Comparison of ENCODE assay signal across 8 cellular contexts in the genomic region with DNA sequence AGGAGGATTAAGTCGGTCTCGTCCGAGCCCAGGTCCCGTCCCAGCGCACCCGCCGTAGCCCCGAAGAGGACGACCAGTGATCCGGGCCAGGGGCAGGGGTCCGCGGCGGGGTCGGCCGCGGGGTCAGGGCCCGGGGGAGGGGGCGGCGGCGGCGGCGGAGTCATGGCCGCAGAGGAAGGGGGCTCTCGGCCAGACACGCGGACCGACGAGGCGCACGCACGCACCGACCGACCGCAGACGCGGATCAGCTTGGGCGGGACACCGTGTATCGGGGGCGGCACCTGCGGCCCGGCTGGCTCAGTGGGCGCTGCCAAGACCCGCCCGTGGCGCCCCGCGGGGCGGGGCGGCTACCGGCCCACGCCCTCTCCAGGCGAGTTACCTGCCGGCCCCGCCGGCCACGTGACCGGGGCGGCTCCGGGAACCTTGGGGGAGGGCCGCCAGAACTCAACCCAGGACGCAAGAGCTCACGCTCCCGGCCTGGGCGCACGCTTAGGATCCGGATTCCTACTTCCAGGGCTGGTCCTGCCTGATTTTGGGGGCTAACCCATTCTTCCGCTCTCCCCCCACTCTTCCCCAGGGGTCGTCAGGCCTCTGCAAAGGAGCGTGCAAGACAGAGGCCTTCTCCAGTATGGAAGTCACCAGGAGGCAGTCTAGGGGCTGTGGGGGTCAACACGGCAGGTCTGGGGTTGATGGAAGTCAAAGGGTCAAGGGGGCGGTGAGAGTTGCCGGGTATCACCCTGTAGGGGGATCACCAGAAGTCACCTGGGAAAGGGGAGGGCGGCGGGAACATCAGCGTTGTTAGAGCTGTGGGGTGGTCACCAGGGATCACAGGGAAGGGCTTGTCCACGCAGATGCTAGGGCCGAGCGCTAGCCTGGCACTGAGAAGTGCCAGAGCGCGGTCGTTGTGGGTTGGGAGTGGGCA. TPM values are rescaled to one million over a fixed set of nuclear protein-coding genes. Genes with fewer than 3 reads are reported as not detected.
DNase-seq lines count a peak whose midpoint lies in the region; ATAC-seq and TF ChIP-seq lines count a peak whose summit lies in the region.

A gene (minus strand): TSS at position 246 of the 922 bp plus-strand sequence. CDS start 82 bp downstream, at position 164.

- peak within 1 kb of the TSS; percentile 72 for H3K27ac ChIP-seq in HUES6 (ENCODE audit: low read depth, low read length)

- H3K36me3 Mint-ChIP-seq in CD14-positive monocyte (peaks cover 6 to 11% of the 10 kb centered on the region in 2 donors), activated B cell treated with CpG ODN at 0.5 μM for 24 hours (ENCODE audit: low read depth) (peaks cover 5% of the 10 kb centered on the region)
- no peaks in the 10 kb centered on the region for H3K36me3 Mint-ChIP-seq in naive thymus-derived CD8-positive, alpha-beta T cell

- H3K4me1 ChIP-seq in HUES6 (ENCODE audit: control insufficient read depth, insufficient read depth, low read length) = peaks cover 17% of the 10 kb centered on the region

- H3K9me3 ChIP-seq in HUES6 (ENCODE audit: control insufficient read depth, insufficient read depth, low read depth, low read length) = no peaks in the 10 kb centered on the region

- CTCF ChIA-PET in activated B cell treated with CpG ODN at 0.5 μM for 24 hours (lab: Charles Lee) = interaction anchor here (0.9 to 2.2 kb wide), 3 partner anchors 8 to 25 kb away, joined by 3 to 8 read pairs (median 3); a partner anchor contains a TSS

- peaks cover 28% of the 10 kb centered on the region; the same call in 1 of the 2 replicates for H3K27me3 ChIP-seq in HUES6 (ENCODE audit: control insufficient read depth, insufficient read depth, low read length)

- no peak for DNase-seq in CD14-positive monocyte (ENCODE audit: low spot score)
- peak; percentile 49 for DNase-seq in activated B cell treated with CpG ODN at 0.5 μM for 24 hours
- peak; percentile 97 for DNase-seq in epithelial cell of esophagus (ENCODE audit: low read depth)
- DNase-seq in naive thymus-derived CD8-positive, alpha-beta T cell = peak in 6 of 10 donors; percentile 44 to 73 (median 55)
- DNase-seq in superior temporal gyrus (ENCODE audit: extremely low spot score) = no peak
- DNase-seq in Kasumi-1 (lab: John Stamatoyannopoulos, UW) = no peak

- H3K27ac Mint-ChIP-seq in CD14-positive monocyte = peak within 1 kb of the TSS in 2 of 7 donors; percentile 14 to 90
- peak within 1 kb of the TSS; percentile 52 for H3K27ac Mint-ChIP-seq in activated B cell treated with CpG ODN at 0.5 μM for 24 hours
- peak within 1 kb of the TSS; percentile 50 to 94 (median 82) for H3K27ac Mint-ChIP-seq in naive thymus-derived CD8-positive, alpha-beta T cell

- ATAC-seq in activated B cell treated with CpG ODN at 0.5 μM for 24 hours (ENCODE audit: low read depth) (peak; percentile 18), GM18867 (IDR thresholded peaks at IDR 0.05; ENCODE audit: unreplicated experiment) (no peak)
- peak; percentile 9 to 27 for ATAC-seq in naive thymus-derived CD8-positive, alpha-beta T cell

- POLR2A ChIA-PET in activated B cell treated with CpG ODN at 0.5 μM for 24 hours (lab: Charles Lee) = interaction anchor here (0.6 to 2.0 kb wide), 9 partner anchors 9 to 952 kb away, joined by 3 to 13 read pairs (median 4); a partner anchor contains a TSS
- POLR2A ChIA-PET in naive thymus-derived CD8-positive, alpha-beta T cell (lab: Charles Lee) = interaction anchor here (0.5 to 2.9 kb wide), 17 partner anchors 9 to 715 kb away, joined by 3 to 17 read pairs (median 4); a partner anchor contains a TSS

- H3K4me3 Mint-ChIP-seq in CD14-positive monocyte (peak within 1 kb of the TSS; percentile 97 to 99), activated B cell treated with CpG ODN at 0.5 μM for 24 hours (peak within 1 kb of the TSS; percentile 93)
- peak within 1 kb of the TSS; percentile 88 to 99 (median 96) for H3K4me3 Mint-ChIP-seq in naive thymus-derived CD8-positive, alpha-beta T cell

- peaks cover 0 to 19% (median 4%) of the 10 kb centered on the region in 7 donors for H3K9me3 Mint-ChIP-seq in CD14-positive monocyte
- H3K9me3 Mint-ChIP-seq in activated B cell treated with CpG ODN at 0.5 μM for 24 hours = no peaks in the 10 kb centered on the region
- H3K9me3 Mint-ChIP-seq in naive thymus-derived CD8-positive, alpha-beta T cell = peaks cover 0 to 2% (median 0%) of the 10 kb centered on the region in 9 donors

- H3K9ac ChIP-seq in HUES6 (ENCODE audit: low read length) = peak within 1 kb of the TSS; percentile 74

- H3K4me1 Mint-ChIP-seq in CD14-positive monocyte (peaks cover 28% of the 10 kb centered on the region), activated B cell treated with CpG ODN at 0.5 μM for 24 hours (peaks cover 33% of the 10 kb centered on the region)
- H3K4me1 Mint-ChIP-seq in naive thymus-derived CD8-positive, alpha-beta T cell = peaks cover 18 to 43% (median 39%) of the 10 kb centered on the region in 4 donors

- peaks cover 22% of the 10 kb centered on the region for H3K36me3 ChIP-seq in HUES6 (ENCODE audit: control insufficient read depth, insufficient read depth, low read length)

- H3K4me3 ChIP-seq in HUES6 (ENCODE audit: low read depth, low read length) (peak within 1 kb of the TSS; percentile 62), epithelial cell of esophagus (ENCODE audit: low read length) (peak within 1 kb of the TSS; percentile 94)

- H3K27me3 Mint-ChIP-seq in CD14-positive monocyte (ENCODE audit: low read depth in 3 of 3) = peaks cover 28 to 42% (median 31%) of the 10 kb centered on the region in 3 donors
- no peaks in the 10 kb centered on the region for H3K27me3 Mint-ChIP-seq in activated B cell treated with CpG ODN at 0.5 μM for 24 hours
- no peaks in the 10 kb centered on the region for H3K27me3 Mint-ChIP-seq in naive thymus-derived CD8-positive, alpha-beta T cell

- no peak for TF ChIP-seq CTCF in CD14-positive monocyte (IDR thresholded peaks at IDR 0.05)
- no peak for TF ChIP-seq CTCF in activated B cell treated with CpG ODN at 0.5 μM for 24 hours (IDR thresholded peaks at IDR 0.05)
- TF ChIP-seq CTCF in epithelial cell of esophagus (IDR thresholded peaks at IDR 0.05; ENCODE audit: insufficient read depth, low read depth, low read length, missing control alignments) = no peak

- intact Hi-C loops in CD14-positive monocyte (cut with micrococcal nuclease) = loop anchor here in 1 of 2 donors (5.0 to 10.0 kb wide), 2 partner anchors 149 to 351 kb away; a partner anchor contains a TSS
- intact Hi-C loops in activated B cell treated with CpG ODN at 0.5 μM for 24 hours (cut with micrococcal nuclease) = loop anchor here (2.0 to 10.0 kb wide), 4 partner anchors 29 to 751 kb away; a partner anchor contains a TSS

RNA-seq across cellular contexts. Expression of the gene that starts here (rescaled TPM):
- polyA plus RNA-seq in CD14-positive monocyte = not detected
- 0.10 and 0.40 TPM in 2 replicates for total RNA-seq in activated B cell treated with CpG ODN at 0.5 μM for 24 hours
- under 1 TPM; 0.22 to 0.36 TPM for total RNA-seq in naive thymus-derived CD8-positive, alpha-beta T cell
- under 1 TPM in 1 of 3 donors, not detected in 2; 0.64 TPM for polyA plus RNA-seq in naive thymus-derived CD8-positive, alpha-beta T cell

Comparison
In these comparisons a context has a peak if more than half of its experiments do, and no peak if none do; other contexts are left out.
1. Peak in DNase-seq and ATAC-seq in activated B cell treated with CpG ODN at 0.5 μM for 24 hours; RNA of the gene not detected or under 1 TPM.
2. Peak in DNase-seq and ATAC-seq in naive thymus-derived CD8-positive, alpha-beta T cell; RNA of the gene not detected or under 1 TPM.